In the genomic region with DNA sequence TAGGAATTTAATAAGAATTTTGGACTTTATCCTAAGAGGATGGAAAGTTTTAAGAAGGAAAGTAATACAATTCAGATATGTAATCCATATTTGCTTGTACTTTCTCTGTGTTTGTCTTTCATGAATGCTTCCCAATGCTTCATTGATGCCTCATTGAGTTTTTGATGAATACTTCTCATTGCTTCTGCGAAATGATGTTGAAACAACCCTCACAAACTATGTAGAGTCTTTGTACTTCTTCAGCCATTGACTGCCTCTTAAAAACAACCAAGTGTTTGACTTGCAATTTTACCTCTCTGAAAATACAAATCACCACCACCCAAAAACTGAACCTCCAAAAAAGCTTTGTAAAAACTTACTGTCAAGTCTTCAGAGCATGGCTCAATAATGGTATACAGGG, we compare ENCODE assay signal across 32 cellular contexts.
"Had no signal": no experiment of that assay in that cellular context is flagged by ENCODE, and none has a peak within 500 bp of the region (broad histone marks: within the 10 kb centered on the region; RNA-seq: fewer than 3 reads in every experiment).

No MANE protein-coding gene starts in this region.

- H3K27me3 ChIP-seq: brain microvascular endothelial cell, esophagus muscularis mucosa, gastroesophageal sphincter, heart right ventricle had no signal

- H3K36me3 ChIP-seq: brain microvascular endothelial cell, esophagus muscularis mucosa, gastroesophageal sphincter, heart right ventricle had no signal

- H3K4me1 Mint-ChIP-seq: activated CD4-positive, alpha-beta memory T cell treated with anti-CD3 and anti-CD28 coated beads, Interleukin-2, amount 10 ng/mL, durations not matched to agents 7 days and 5 days; activated CD4-positive, alpha-beta T cell treated with anti-CD3 and anti-CD28 coated beads, Interleukin-2, amount 10 ng/mL, durations not matched to agents 7 days and 5 days; activated naive CD4-positive, alpha-beta T cell treated with anti-CD3 and anti-CD28 coated beads, Interleukin-2, amount 10 ng/mL, durations not matched to agents 7 days and 5 days; activated naive CD8-positive, alpha-beta T cell treated with anti-CD3 and anti-CD28 coated beads, Interleukin-2, amount 10 ng/mL, durations not matched to agents 7 days and 5 days; central memory CD8-positive, alpha-beta T cell; T-helper 17 cell had no signal

- H3K4me3 ChIP-seq: esophagus muscularis mucosa, gastroesophageal sphincter, heart right ventricle had no signal

- H3K9me3 ChIP-seq: esophagus muscularis mucosa, gastroesophageal sphincter, heart right ventricle had no signal

- H3K4me3 Mint-ChIP-seq: activated CD4-positive, alpha-beta memory T cell treated with anti-CD3 and anti-CD28 coated beads, Interleukin-2, amount 10 ng/mL, durations not matched to agents 7 days and 5 days; activated CD4-positive, alpha-beta T cell treated with anti-CD3 and anti-CD28 coated beads, Interleukin-2, amount 10 ng/mL, durations not matched to agents 7 days and 5 days; activated naive CD4-positive, alpha-beta T cell treated with anti-CD3 and anti-CD28 coated beads, Interleukin-2, amount 10 ng/mL, durations not matched to agents 7 days and 5 days; activated naive CD8-positive, alpha-beta T cell treated with anti-CD3 and anti-CD28 coated beads, Interleukin-2, amount 10 ng/mL, durations not matched to agents 7 days and 5 days; activated T-cell treated with anti-CD3 and anti-CD28 coated beads, Interleukin-2, amount 50 U/mL, for 24 hours; activated T-cell treated with anti-CD3 and anti-CD28 coated beads, Interleukin-2, amount 50 U/mL, for 72 hours; central memory CD8-positive, alpha-beta T cell; effector memory CD8-positive, alpha-beta T cell; T-helper 17 cell; T-helper 2 cell treated with Interferon-gamma antibody and Interleukin-4, amounts not matched to agents 5 μg/mL and 100 μg/mL, for 36 hours had no signal

- H3K9me3 Mint-ChIP-seq: activated CD4-positive, alpha-beta memory T cell treated with anti-CD3 and anti-CD28 coated beads, Interleukin-2, amount 10 ng/mL, durations not matched to agents 7 days and 5 days; activated CD4-positive, alpha-beta T cell treated with anti-CD3 and anti-CD28 coated beads, Interleukin-2, amount 10 ng/mL, durations not matched to agents 7 days and 5 days; activated T-cell treated with anti-CD3 and anti-CD28 coated beads, Interleukin-2, amount 50 U/mL, for 24 hours; T-helper 2 cell treated with Interferon-gamma antibody and Interleukin-4, amounts not matched to agents 5 μg/mL and 100 μg/mL, for 36 hours had no signal

- H3K27ac Mint-ChIP-seq: activated CD4-positive, alpha-beta memory T cell treated with anti-CD3 and anti-CD28 coated beads, Interleukin-2, amount 10 ng/mL, durations not matched to agents 7 days and 5 days; activated CD4-positive, alpha-beta T cell treated with anti-CD3 and anti-CD28 coated beads, Interleukin-2, amount 10 ng/mL, durations not matched to agents 7 days and 5 days; activated naive CD4-positive, alpha-beta T cell treated with anti-CD3 and anti-CD28 coated beads, Interleukin-2, amount 10 ng/mL, durations not matched to agents 7 days and 5 days; activated naive CD4-positive, alpha-beta T cell treated with anti-CD3 and anti-CD28 coated beads, Interleukin-2, amount 50 U/mL, for 72 hours; activated naive CD8-positive, alpha-beta T cell treated with anti-CD3 and anti-CD28 coated beads, Interleukin-2, amount 10 ng/mL, durations not matched to agents 7 days and 5 days; activated T-cell treated with anti-CD3 and anti-CD28 coated beads, Interleukin-2, amount 50 U/mL, for 24 hours; activated T-cell treated with anti-CD3 and anti-CD28 coated beads, Interleukin-2, amount 50 U/mL, for 72 hours; effector memory CD8-positive, alpha-beta T cell; T-helper 17 cell; T-helper 2 cell treated with Interferon-gamma antibody and Interleukin-4, amounts not matched to agents 5 μg/mL and 100 μg/mL, for 36 hours had no signal

- H3K4me1 ChIP-seq: esophagus muscularis mucosa, gastroesophageal sphincter had no signal

- H3K27me3 Mint-ChIP-seq: activated CD4-positive, alpha-beta memory T cell treated with anti-CD3 and anti-CD28 coated beads, Interleukin-2, amount 10 ng/mL, durations not matched to agents 7 days and 5 days; activated CD4-positive, alpha-beta T cell treated with anti-CD3 and anti-CD28 coated beads, Interleukin-2, amount 10 ng/mL, durations not matched to agents 7 days and 5 days; activated naive CD4-positive, alpha-beta T cell treated with anti-CD3 and anti-CD28 coated beads, Interleukin-2, amount 10 ng/mL, durations not matched to agents 7 days and 5 days; activated naive CD8-positive, alpha-beta T cell treated with anti-CD3 and anti-CD28 coated beads, Interleukin-2, amount 10 ng/mL, durations not matched to agents 7 days and 5 days; activated T-cell treated with anti-CD3 and anti-CD28 coated beads, Interleukin-2, amount 50 U/mL, for 24 hours; central memory CD8-positive, alpha-beta T cell; effector memory CD8-positive, alpha-beta T cell; T-helper 17 cell had no signal

- H3K36me3 Mint-ChIP-seq: activated naive CD4-positive, alpha-beta T cell treated with anti-CD3 and anti-CD28 coated beads, Interleukin-2, amount 10 ng/mL, durations not matched to agents 7 days and 5 days; activated naive CD4-positive, alpha-beta T cell treated with anti-CD3 and anti-CD28 coated beads, Interleukin-2, amount 50 U/mL, for 72 hours; activated naive CD8-positive, alpha-beta T cell treated with anti-CD3 and anti-CD28 coated beads, Interleukin-2, amount 10 ng/mL, durations not matched to agents 7 days and 5 days had no signal

- ATAC-seq: activated naive CD4-positive, alpha-beta T cell treated with anti-CD3 and anti-CD28 coated beads, Interleukin-2, amount 50 U/mL, for 72 hours; activated T-cell treated with anti-CD3 and anti-CD28 coated beads, Interleukin-2, amount 50 U/mL, for 72 hours; effector memory CD8-positive, alpha-beta T cell; gastroesophageal sphincter; heart right ventricle; T-helper 17 cell had no signal

- H3K27ac ChIP-seq: brain microvascular endothelial cell, esophagus muscularis mucosa, gastroesophageal sphincter, heart right ventricle had no signal

- DNase-seq: activated CD4-positive, alpha-beta memory T cell treated with anti-CD3 and anti-CD28 coated beads, Interleukin-2, amount 10 ng/mL, durations not matched to agents 7 days and 5 days; activated CD4-positive, alpha-beta T cell treated with anti-CD3 and anti-CD28 coated beads for 4 hours; activated CD4-positive, alpha-beta T cell treated with anti-CD3 and anti-CD28 coated beads, Interleukin-2, amount 10 ng/mL, durations not matched to agents 7 days and 5 days; activated CD4-positive, alpha-beta T cell treated with anti-CD3 and anti-CD28 coated beads, Interleukin-2, amount 50 U/mL, for 4 hours; activated CD4-positive, CD25-positive, alpha-beta regulatory T cell; activated CD4-positive, CD25-positive, alpha-beta regulatory T cell treated with anti-CD3 and anti-CD28 coated beads, Interleukin-2, amount 50 U/mL, for 72 hours; activated CD8-positive, alpha-beta memory T cell treated with anti-CD3 and anti-CD28 coated beads, Interleukin-2, amount 50 U/mL, for 48 hours; activated gamma-delta T cell; activated naive CD4-positive, alpha-beta T cell; activated naive CD4-positive, alpha-beta T cell treated with anti-CD3 and anti-CD28 coated beads, Interleukin-2, amount 10 ng/mL, durations not matched to agents 7 days and 5 days; activated naive CD8-positive, alpha-beta T cell treated with anti-CD3 and anti-CD28 coated beads, Interleukin-2, amount 10 ng/mL, durations not matched to agents 7 days and 5 days; activated T-cell treated with anti-CD3 and anti-CD28 coated beads for 4 hours; activated T-cell treated with anti-CD3 and anti-CD28 coated beads, Interleukin-2, amount 50 U/mL, for 24 hours; activated T-cell treated with anti-CD3 and anti-CD28 coated beads, Interleukin-2, amount 50 U/mL, for 72 hours; amniotic stem cell; anterior cingulate cortex; brain microvascular endothelial cell; cortex of kidney; dermis blood vessel endothelial cell; effector CD4-positive, alpha-beta T cell; effector memory CD8-positive, alpha-beta T cell; erythroblast; foreskin melanocyte; heart right ventricle; T-helper 1 cell; T-helper 17 cell; T1000 had no signal
